ENCODE assay signal across 13 cellular contexts in the genomic region with DNA sequence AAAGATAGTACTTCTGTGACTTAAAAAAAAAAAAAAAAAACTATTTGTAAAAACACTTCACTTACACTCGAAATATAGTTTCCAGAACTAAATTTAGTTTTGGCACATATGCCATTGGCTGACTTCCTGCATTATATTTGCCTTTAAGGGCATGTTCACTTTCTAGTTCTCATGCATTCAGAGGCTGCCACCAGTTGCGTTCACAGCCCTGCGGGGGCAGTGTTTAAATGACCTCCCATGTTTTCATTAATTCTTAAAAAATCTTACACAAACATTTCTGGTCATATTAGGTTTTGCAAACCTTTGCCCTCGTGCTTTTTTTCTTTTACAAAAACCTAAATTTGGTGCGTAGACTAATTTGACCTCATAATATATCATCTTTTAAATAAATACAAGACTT. TPM values are rescaled to one million over a fixed set of nuclear protein-coding genes. Genes with fewer than 3 reads are reported as not detected.
DNase-seq lines count a peak whose midpoint lies in the region; ATAC-seq and TF ChIP-seq lines count a peak whose summit lies in the region.
"Had no signal": no experiment of that assay in that cellular context is flagged by ENCODE, and none has a peak within 500 bp of the region (broad histone marks: within the 10 kb centered on the region; RNA-seq: fewer than 3 reads in every experiment).

No MANE protein-coding gene starts in this region.

- H3K36me3 Mint-ChIP-seq in mesothelial cell of epicardium (no peaks in the 10 kb centered on the region), WTC11 (no peaks in the 10 kb centered on the region)
- peaks cover 0 to 2% of the 10 kb centered on the region in 2 donors for H3K36me3 Mint-ChIP-seq in activated T-cell treated with anti-CD3 and anti-CD28 coated beads, Interleukin-2, amount 50 U/mL, for 72 hours (ENCODE audit: insufficient read depth in 2 of 2)
- H3K36me3 Mint-ChIP-seq in activated T-helper 2 cell treated with anti-CD3 and anti-CD28 coated beads, Interferon-gamma antibody, Interleukin-2, Interleukin-4, amounts not matched to agents 10 μg/mL and 5 μg/mL and 100 μg/mL, durations not matched to agents 14 hours and 24 hours and 36 hours (ENCODE audit: low read depth), result no peaks in the 10 kb centered on the region

- no peak for DNase-seq in DND-41
- no peak for DNase-seq in HCT116 (ENCODE audit: low read depth, low spot score)
- no peak for DNase-seq in astrocyte of the spinal cord (ENCODE audit: low read depth, low spot score)
- no peak for DNase-seq in mesothelial cell of epicardium (ENCODE audit: low spot score in 2 of 2, unreplicated experiment in 2 of 2)
- no peak for DNase-seq in activated T-cell treated with anti-CD3 and anti-CD28 coated beads, Interleukin-2, amount 50 U/mL, for 72 hours
- no peak for DNase-seq in activated T-helper 2 cell treated with anti-CD3 and anti-CD28 coated beads, Interferon-gamma antibody, Interleukin-2, Interleukin-4, amounts not matched to agents 10 μg/mL and 5 μg/mL and 100 μg/mL, durations not matched to agents 14 hours and 24 hours and 36 hours (ENCODE audit: low spot score)
- no peak for DNase-seq in KBM-7
- no peak for DNase-seq in WTC11 (ENCODE audit: low spot score)
- DNase-seq: GOT3; NCI-H1092 treated with DMSO at 0.1 percent for 48 hours; stimulated activated CD4-positive, alpha-beta T cell treated with anti-CD3 and anti-CD28 coated beads, Interleukin-2, amount 100 ng/mL, for 24 hours had no signal

- TF ChIP-seq POLR2A in HCT116 (IDR thresholded peaks at IDR 0.05; ENCODE audit: borderline replicate concordance, extremely low read depth, insufficient read depth, insufficient read length), result no peak

- H3K79me2 ChIP-seq in DND-41 (ENCODE audit: insufficient read depth, low read length) (no peaks in the 10 kb centered on the region), HCT116 (ENCODE audit: insufficient read depth, low read length) (no peaks in the 10 kb centered on the region)

- peaks cover 2% of the 10 kb centered on the region for H3K27me3 Mint-ChIP-seq in mesothelial cell of epicardium (ENCODE audit: low read depth)
- peaks cover 31% of the 10 kb centered on the region for H3K27me3 Mint-ChIP-seq in activated T-cell treated with anti-CD3 and anti-CD28 coated beads, Interleukin-2, amount 50 U/mL, for 72 hours (ENCODE audit: low read depth)
- peaks cover 3% of the 10 kb centered on the region for H3K27me3 Mint-ChIP-seq in activated T-helper 2 cell treated with anti-CD3 and anti-CD28 coated beads, Interferon-gamma antibody, Interleukin-2, Interleukin-4, amounts not matched to agents 10 μg/mL and 5 μg/mL and 100 μg/mL, durations not matched to agents 14 hours and 24 hours and 36 hours (ENCODE audit: low read depth)
- peaks cover 23% of the 10 kb centered on the region for H3K27me3 Mint-ChIP-seq in WTC11 (ENCODE audit: low read depth)

- H3K27ac Mint-ChIP-seq in mesothelial cell of epicardium, result no peak overlapping the region
- H3K27ac Mint-ChIP-seq in activated T-cell treated with anti-CD3 and anti-CD28 coated beads, Interleukin-2, amount 50 U/mL, for 72 hours, result no peak overlapping the region
- H3K27ac Mint-ChIP-seq in activated T-helper 2 cell treated with anti-CD3 and anti-CD28 coated beads, Interferon-gamma antibody, Interleukin-2, Interleukin-4, amounts not matched to agents 10 μg/mL and 5 μg/mL and 100 μg/mL, durations not matched to agents 14 hours and 24 hours and 36 hours, result no peak overlapping the region
- H3K27ac Mint-ChIP-seq in WTC11, result no peak overlapping the region

- RAD21 ChIA-PET in HCT116 (lab: Charles Lee; ENCODE audit: low non-redundant PET in 1 of 2, low total read pairs in 2 of 2, uncharacterized antibody in 2 of 2, unreplicated experiment in 2 of 2), result no interaction called here

- H4K20me1 ChIP-seq in DND-41 (ENCODE audit: insufficient read depth, low read length) (no peaks in the 10 kb centered on the region), HCT116 (ENCODE audit: insufficient read depth) (no peaks in the 10 kb centered on the region)

- H3K9me3 ChIP-seq in DND-41 (ENCODE audit: insufficient read depth, low read length, severe bottlenecking) (no peaks in the 10 kb centered on the region), HCT116 (ENCODE audit: control insufficient read depth in 1 of 2, insufficient read depth in 1 of 2, low read depth in 1 of 2, low read length in 2 of 2) (no peaks in the 10 kb centered on the region)
- H3K9me3 ChIP-seq: suprapubic skin had no signal

- H3K9me3 Mint-ChIP-seq in mesothelial cell of epicardium (peaks cover 22% of the 10 kb centered on the region), WTC11 (peaks cover 4% of the 10 kb centered on the region)
- H3K9me3 Mint-ChIP-seq in activated T-cell treated with anti-CD3 and anti-CD28 coated beads, Interleukin-2, amount 50 U/mL, for 72 hours, result no peaks in the 10 kb centered on the region
- H3K9me3 Mint-ChIP-seq in activated T-helper 2 cell treated with anti-CD3 and anti-CD28 coated beads, Interferon-gamma antibody, Interleukin-2, Interleukin-4, amounts not matched to agents 10 μg/mL and 5 μg/mL and 100 μg/mL, durations not matched to agents 14 hours and 24 hours and 36 hours, result no peaks in the 10 kb centered on the region

- H3K9ac ChIP-seq in DND-41 (ENCODE audit: low read depth, low read length) (no peak overlapping the region), HCT116 (ENCODE audit: low read length) (no peak overlapping the region)

- intact Hi-C loops in HCT116 (cut with micrococcal nuclease), result no loop called here
- intact Hi-C loops in activated T-helper 2 cell treated with anti-CD3 and anti-CD28 coated beads, Interferon-gamma antibody, Interleukin-2, Interleukin-4, amounts not matched to agents 10 μg/mL and 5 μg/mL and 100 μg/mL, durations not matched to agents 14 hours and 24 hours and 36 hours (cut with micrococcal nuclease), result no loop called here

- H3K4me2 ChIP-seq in DND-41 (ENCODE audit: insufficient read depth, low read length), result no peak overlapping the region
- no peak overlapping the region for H3K4me2 ChIP-seq in HCT116 (ENCODE audit: low read length)

- H3K27ac ChIP-seq in DND-41 (ENCODE audit: low read length) (no peak overlapping the region), HCT116 (ENCODE audit: low read depth, low read length) (no peak overlapping the region)
- H3K27ac ChIP-seq: suprapubic skin had no signal

- CTCF ChIA-PET in HCT116 (lab: Charles Lee) (interaction anchor here (1.0 kb wide), 1 partner anchor 60 kb away, joined by 3 read pairs; no protein-coding TSS in a partner anchor), WTC11 (lab: Charles Lee) (interaction anchor here (0.7 to 1.2 kb wide), 4 partner anchors 20 to 80 kb away, joined by 3 to 6 read pairs (median 4); a partner anchor contains a TSS)

- ATAC-seq in DND-41 (ENCODE audit: insufficient read depth, low read depth) (no peak), HCT116 (no peak), WTC11 (no peak)
- no peak for ATAC-seq in activated T-cell treated with anti-CD3 and anti-CD28 coated beads, Interleukin-2, amount 50 U/mL, for 72 hours (replicated peaks in 1 of 2)
- ATAC-seq: Panc1 had no signal

- TF ChIP-seq RAD21 in HCT116 (IDR thresholded peaks at IDR 0.05; ENCODE audit: low read depth), result no peak

- POLR2A ChIA-PET in HCT116 (lab: Charles Lee), result no interaction called here
- POLR2A ChIA-PET in WTC11 (lab: Charles Lee), result no interaction called here

- H3K4me1 ChIP-seq in DND-41 (ENCODE audit: insufficient read depth, low read length) (no peaks in the 10 kb centered on the region), HCT116 (ENCODE audit: control insufficient read depth in 1 of 2, insufficient read depth in 2 of 2, low read length in 2 of 2) (no peaks in the 10 kb centered on the region)
- H3K4me1 ChIP-seq: suprapubic skin had no signal

- H3K27me3 ChIP-seq in DND-41 (ENCODE audit: insufficient read depth, low read length, poor library complexity), result no peaks in the 10 kb centered on the region
- 0 out of 2 replicates have a peak, but pooled peaks cover 2% of the 10 kb centered on the region for H3K27me3 ChIP-seq in HCT116 (ENCODE audit: insufficient read depth, low read length)
- H3K27me3 ChIP-seq: suprapubic skin had no signal

- H3K4me3 ChIP-seq in DND-41 (ENCODE audit: low read depth in 1 of 2, low read length in 2 of 2), result no peak overlapping the region
- H3K4me3 ChIP-seq in HCT116 (replicated peaks in 1 of 2; ENCODE audit: low read depth in 1 of 2, low read length in 2 of 2), result no peak overlapping the region
- no peak overlapping the region for H3K4me3 ChIP-seq in astrocyte of the spinal cord (ENCODE audit: low read depth, low read length)
- H3K4me3 ChIP-seq: suprapubic skin had no signal

- no TSS peak for BruUV-seq in HCT116 (replicated peaks; lab: Mats Ljungman, UMichigan)

- TF ChIP-seq CTCF in DND-41 (IDR thresholded peaks at IDR 0.05; ENCODE audit: borderline replicate concordance, extremely low read depth, low read length, poor library complexity, severe bottlenecking) (peak; percentile 36), HCT116 (IDR thresholded peaks at IDR 0.05 in 2 of 3, conservative IDR thresholded peaks at IDR 0.05 in 1 of 3; ENCODE audit: borderline replicate concordance in 1 of 3, insufficient read depth in 1 of 3, low read depth in 2 of 3, low read length in 2 of 3) (peak in 2 of 3 experiments; percentile 5 to 28; a peak in 2 of 6 replicates), astrocyte of the spinal cord (IDR thresholded peaks at IDR 0.05; ENCODE audit: low read depth, low read length) (peak; percentile 38), mesothelial cell of epicardium (IDR thresholded peaks at IDR 0.05; ENCODE audit: unreplicated experiment) (peak; percentile 23), WTC11 (IDR thresholded peaks at IDR 0.05) (no peak)

- H2AFZ ChIP-seq in DND-41 (ENCODE audit: low read depth, low read length), result no peak overlapping the region
- no peak overlapping the region for H2AFZ ChIP-seq in HCT116 (ENCODE audit: low read depth, low read length, poor library complexity, severe bottlenecking)

- H3K4me1 Mint-ChIP-seq in mesothelial cell of epicardium, result peaks cover 3% of the 10 kb centered on the region
- H3K4me1 Mint-ChIP-seq in activated T-cell treated with anti-CD3 and anti-CD28 coated beads, Interleukin-2, amount 50 U/mL, for 72 hours (ENCODE audit: low read depth), result no peaks in the 10 kb centered on the region
- H3K4me1 Mint-ChIP-seq in activated T-helper 2 cell treated with anti-CD3 and anti-CD28 coated beads, Interferon-gamma antibody, Interleukin-2, Interleukin-4, amounts not matched to agents 10 μg/mL and 5 μg/mL and 100 μg/mL, durations not matched to agents 14 hours and 24 hours and 36 hours (ENCODE audit: low read depth), result no peaks in the 10 kb centered on the region
- H3K4me1 Mint-ChIP-seq in WTC11, result no peaks in the 10 kb centered on the region

- H3K4me3 Mint-ChIP-seq in mesothelial cell of epicardium (no peak overlapping the region), WTC11 (no peak overlapping the region)
- no peak overlapping the region for H3K4me3 Mint-ChIP-seq in activated T-cell treated with anti-CD3 and anti-CD28 coated beads, Interleukin-2, amount 50 U/mL, for 72 hours
- H3K4me3 Mint-ChIP-seq in activated T-helper 2 cell treated with anti-CD3 and anti-CD28 coated beads, Interferon-gamma antibody, Interleukin-2, Interleukin-4, amounts not matched to agents 10 μg/mL and 5 μg/mL and 100 μg/mL, durations not matched to agents 14 hours and 24 hours and 36 hours (ENCODE audit: low read depth), result no peak overlapping the region

- no peaks in the 10 kb centered on the region for H3K36me3 ChIP-seq in DND-41 (ENCODE audit: insufficient read depth, low read length)
- H3K36me3 ChIP-seq in HCT116 (ENCODE audit: control insufficient read depth in 1 of 2, insufficient read depth in 2 of 2, low read length in 2 of 2), result no peaks in the 10 kb centered on the region
- H3K36me3 ChIP-seq: suprapubic skin had no signal

- H3K9me2 ChIP-seq in HCT116 (ENCODE audit: insufficient read depth), result no peaks in the 10 kb centered on the region

- in situ Hi-C loops in astrocyte of the spinal cord (cut with HindIII; ENCODE audit: low sequenced_read_pairs), result no loop called here
- in situ Hi-C loops in KBM-7 (cut with MboI; ENCODE audit: low pct_unique_long_range_greater_than_20kb, low sequenced_read_pairs), result no loop called here

RNA-seq across cellular contexts. Expression of a gene that starts 12.5 kb away (rescaled TPM):
- 0.10 TPM for total RNA-seq in HCT116 (2021; ENCODE audit: unreplicated experiment)
- not detected in 2 replicates for polyA plus RNA-seq in HCT116 (2012)
- 5.3 to 5.6 TPM (median 5.4 TPM) in 3 replicates for total RNA-seq in mesothelial cell of epicardium
- total RNA-seq in activated T-cell treated with anti-CD3 and anti-CD28 coated beads, Interleukin-2, amount 50 U/mL, for 72 hours, result not detected
- not detected in 2 replicates for total RNA-seq in activated T-helper 2 cell treated with anti-CD3 and anti-CD28 coated beads, Interferon-gamma antibody, Interleukin-2, Interleukin-4, amounts not matched to agents 10 μg/mL and 5 μg/mL and 100 μg/mL, durations not matched to agents 14 hours and 24 hours and 36 hours
- 0.55 to 1.0 TPM (median 0.89 TPM) in 3 replicates for total RNA-seq in WTC11 (2021)
